23 cellular contexts compared by ENCODE assay signal in the genomic region with DNA sequence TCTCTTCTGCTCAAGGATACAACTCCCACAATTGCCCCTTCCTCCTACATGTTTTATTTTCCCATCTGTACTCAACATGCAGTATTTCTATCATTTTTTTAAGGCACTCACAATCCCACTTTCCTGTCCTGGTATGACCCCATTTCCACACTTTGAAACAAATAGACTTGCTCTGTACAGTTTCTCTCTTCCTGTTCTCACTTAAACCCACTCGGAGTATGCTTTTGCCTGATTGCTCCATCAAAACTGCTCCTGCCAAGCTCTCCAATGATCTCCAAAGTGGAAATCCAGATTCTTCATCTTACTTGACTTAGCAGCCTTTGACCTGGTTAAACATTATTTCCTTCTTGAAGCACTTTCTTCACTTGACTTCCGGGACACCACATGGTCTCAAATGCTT.
"Had no signal": no experiment of that assay in that cellular context is flagged by ENCODE, and none has a peak within 500 bp of the region (broad histone marks: within the 10 kb centered on the region; RNA-seq: fewer than 3 reads in every experiment).

No MANE protein-coding gene starts in this region.

- ATAC-seq: activated T-cell treated with anti-CD3 and anti-CD28 coated beads, Interleukin-2, amount 50 U/mL, for 4 hours; natural killer cell; right cardiac atrium had no signal

- H3K4me3 Mint-ChIP-seq: activated naive CD8-positive, alpha-beta T cell treated with anti-CD3 and anti-CD28 coated beads, Interleukin-2, amount 10 ng/mL, durations not matched to agents 7 days and 5 days; activated T-cell treated with anti-CD3 and anti-CD28 coated beads, Interleukin-2, amount 50 U/mL, for 4 hours; endodermal cell; mesothelial cell of epicardium; natural killer cell; stimulated activated naive CD8-positive, alpha-beta T cell treated with anti-CD3 and anti-CD28 coated beads, Interleukin-15, Interleukin-2, amounts not matched to agents 100 ng/mL and 50 ng/mL, for 24 hours had no signal

- H3K4me1 ChIP-seq: breast epithelium, colonic mucosa, prostate gland, tibial nerve had no signal

- H3K27me3 ChIP-seq: breast epithelium, colonic mucosa, heart right ventricle, tibial nerve had no signal

- H3K9me3 Mint-ChIP-seq: activated T-cell treated with anti-CD3 and anti-CD28 coated beads, Interleukin-2, amount 50 U/mL, for 4 hours; activated T-helper 2 cell treated with anti-CD3 and anti-CD28 coated beads, Interferon-gamma antibody, Interleukin-2, Interleukin-4, amounts not matched to agents 10 μg/mL and 5 μg/mL and 100 μg/mL, durations not matched to agents 14 hours and 24 hours and 36 hours; endodermal cell; mesothelial cell of epicardium; stimulated activated naive CD8-positive, alpha-beta T cell treated with anti-CD3 and anti-CD28 coated beads, Interleukin-15, Interleukin-2, amounts not matched to agents 100 ng/mL and 50 ng/mL, for 24 hours had no signal

- H3K27ac Mint-ChIP-seq: activated naive CD8-positive, alpha-beta T cell treated with anti-CD3 and anti-CD28 coated beads, Interleukin-2, amount 10 ng/mL, durations not matched to agents 7 days and 5 days; activated T-helper 2 cell treated with anti-CD3 and anti-CD28 coated beads, Interferon-gamma antibody, Interleukin-2, Interleukin-4, amounts not matched to agents 10 μg/mL and 5 μg/mL and 100 μg/mL, durations not matched to agents 14 hours and 24 hours and 36 hours; endodermal cell; mesothelial cell of epicardium; natural killer cell; stimulated activated naive CD8-positive, alpha-beta T cell treated with anti-CD3 and anti-CD28 coated beads, Interleukin-15, Interleukin-2, amounts not matched to agents 100 ng/mL and 50 ng/mL, for 24 hours had no signal

- DNase-seq: activated CD4-positive, alpha-beta T cell treated with anti-CD3 and anti-CD28 coated beads for 1 hour; activated CD8-positive, alpha-beta memory T cell treated with anti-CD3 and anti-CD28 coated beads for 24 hours; activated CD8-positive, alpha-beta memory T cell treated with anti-CD3 and anti-CD28 coated beads, Interleukin-2, amount 50 U/mL, for 4 hours; activated naive CD4-positive, alpha-beta T cell treated with Interleukin-2 at 50 U/mL for 16 hours; activated naive CD8-positive, alpha-beta T cell treated with anti-CD3 and anti-CD28 coated beads, Interleukin-2, amount 10 ng/mL, durations not matched to agents 7 days and 5 days; activated T-cell treated with anti-CD3 and anti-CD28 coated beads, Interleukin-2, amount 50 U/mL, for 4 hours; amniotic stem cell; colonic mucosa; endodermal cell; heart right ventricle; islet precursor cell; natural killer cell; right cardiac atrium; stimulated activated CD4-positive, alpha-beta T cell treated with anti-CD3 and anti-CD28 coated beads, Interleukin-1b, Interleukin-23, amount 100 ng/mL, for 48 hours; substantia nigra; T-helper 9 cell had no signal

- H3K27me3 Mint-ChIP-seq: stimulated activated naive CD8-positive, alpha-beta T cell treated with anti-CD3 and anti-CD28 coated beads, Interleukin-15, Interleukin-2, amounts not matched to agents 100 ng/mL and 50 ng/mL, for 24 hours had no signal

- H3K4me1 Mint-ChIP-seq: activated naive CD8-positive, alpha-beta T cell treated with anti-CD3 and anti-CD28 coated beads, Interleukin-2, amount 10 ng/mL, durations not matched to agents 7 days and 5 days; natural killer cell had no signal

- H3K27ac ChIP-seq: breast epithelium, colonic mucosa, epithelial cell of prostate, heart right ventricle, prostate gland, tibial nerve had no signal

- H3K36me3 Mint-ChIP-seq: activated naive CD8-positive, alpha-beta T cell treated with anti-CD3 and anti-CD28 coated beads, Interleukin-2, amount 10 ng/mL, durations not matched to agents 7 days and 5 days; mesothelial cell of epicardium; natural killer cell had no signal

- H3K36me3 ChIP-seq: breast epithelium, colonic mucosa, heart right ventricle, prostate gland, tibial nerve had no signal

- H3K9me3 ChIP-seq: breast epithelium, colonic mucosa, heart right ventricle, prostate gland, tibial nerve had no signal

- H3K4me3 ChIP-seq: breast epithelium, colonic mucosa, heart right ventricle, prostate gland, tibial nerve had no signal
